8 cellular contexts compared by ENCODE assay signal in genomic region chr21:32727478-32727727, GRCh38. TPM values are rescaled to one million over a fixed set of nuclear protein-coding genes. Genes with fewer than 3 reads are reported as not detected.
A peak's percentile ranks its signal among the peaks of the same experiment; 100 is the strongest.
DNase-seq lines count a peak whose midpoint lies in the region; ATAC-seq lines count a peak whose summit lies in the region.

No MANE protein-coding gene starts in this region.

- H3K4me3 Mint-ChIP-seq in activated naive CD8-positive, alpha-beta T cell treated with anti-CD3 and anti-CD28 coated beads for 36 hours: peak overlapping the region; percentile 99

- H3K4me3 ChIP-seq in thymus (ENCODE audit: low read length): peak overlapping the region; percentile 91

- peaks cover 8% of the 10 kb centered on the region for H3K36me3 Mint-ChIP-seq in activated naive CD8-positive, alpha-beta T cell treated with anti-CD3 and anti-CD28 coated beads for 36 hours

- peak; percentile 59 for DNase-seq in NCI-H2107 treated with DMSO at 0.1 percent for 48 hours (lab: John Stamatoyannopoulos, UW; ENCODE audit: unreplicated experiment)
- no peak for DNase-seq in NCI-H2107 (lab: John Stamatoyannopoulos, UW)
- DNase-seq in activated naive CD8-positive, alpha-beta T cell treated with anti-CD3 and anti-CD28 coated beads for 36 hours: no peak
- DNase-seq in SIG-M5 (lab: John Stamatoyannopoulos, UW): no peak
- DNase-seq in RPMI8226: no peak

- H3K9me3 ChIP-seq in thymus (ENCODE audit: control insufficient read depth): no peaks in the 10 kb centered on the region

- peak overlapping the region; percentile 93 for H3K27ac Mint-ChIP-seq in activated naive CD8-positive, alpha-beta T cell treated with anti-CD3 and anti-CD28 coated beads for 36 hours

- whole genome bisulfite sequencing in thymus: under 1% methylated on average over 29 of the region's 29 CpGs

- H3K36me3 ChIP-seq in thymus (ENCODE audit: control insufficient read depth, insufficient read depth): peaks cover 3% of the 10 kb centered on the region

- ATAC-seq in HG03097 (IDR thresholded peaks at IDR 0.05; ENCODE audit: low FRiP score, unreplicated experiment): peak; percentile 11

- H3K27ac ChIP-seq in layer of hippocampus (ENCODE audit: low read depth, low read length) (peak overlapping the region; percentile 86), thymus (ENCODE audit: low read depth) (peak overlapping the region; percentile 96)

- peaks cover 43% of the 10 kb centered on the region for H3K4me1 Mint-ChIP-seq in activated naive CD8-positive, alpha-beta T cell treated with anti-CD3 and anti-CD28 coated beads for 36 hours

- H3K27me3 Mint-ChIP-seq in activated naive CD8-positive, alpha-beta T cell treated with anti-CD3 and anti-CD28 coated beads for 36 hours: no peaks in the 10 kb centered on the region

- H3K9me3 Mint-ChIP-seq in activated naive CD8-positive, alpha-beta T cell treated with anti-CD3 and anti-CD28 coated beads for 36 hours: no peaks in the 10 kb centered on the region

- peaks cover 6% of the 10 kb centered on the region for H3K4me1 ChIP-seq in thymus (ENCODE audit: control insufficient read depth, insufficient read depth, low read length)

- H3K27me3 ChIP-seq in layer of hippocampus (ENCODE audit: control insufficient read depth, insufficient read depth, low read length) (no peaks in the 10 kb centered on the region), thymus (ENCODE audit: control insufficient read depth, insufficient read depth) (no peaks in the 10 kb centered on the region)

RNA-seq across cellular contexts. Expression of gene SYNJ1, which starts 0.4 kb away (rescaled TPM):
- total RNA-seq in activated naive CD8-positive, alpha-beta T cell treated with anti-CD3 and anti-CD28 coated beads for 36 hours: 1 to 10 TPM; 6.3 to 6.6 TPM
- 15.0 TPM for polyA plus RNA-seq in thymus

RNA-seq across cellular contexts. Expression of gene PAXBP1, which starts 44.2 kb away (rescaled TPM):
- 10 to 100 TPM; 42.1 to 44.8 TPM for total RNA-seq in activated naive CD8-positive, alpha-beta T cell treated with anti-CD3 and anti-CD28 coated beads for 36 hours
- 68.6 TPM for polyA plus RNA-seq in thymus
